In genomic region chr6:129679250-129679649, GRCh38 we compare ENCODE assay signal across 16 cellular contexts. TPM values are rescaled to one million over a fixed set of nuclear protein-coding genes. Genes with fewer than 3 reads are reported as not detected.
A peak's percentile ranks its signal among the peaks of the same experiment; 100 is the strongest.
DNase-seq lines count a peak whose midpoint lies in the region; ATAC-seq and TF ChIP-seq lines count a peak whose summit lies in the region.
"Had no signal": no experiment of that assay in that cellular context is flagged by ENCODE, and none has a peak within 500 bp of the region (broad histone marks: within the 10 kb centered on the region; RNA-seq: fewer than 3 reads in every experiment).

No MANE protein-coding gene starts in this region.

- H3K4me2 ChIP-seq in mesenchymal stem cell (ENCODE audit: low read length, poor library complexity, severe bottlenecking) = no peak overlapping the region

- H2BK15ac ChIP-seq in mesenchymal stem cell (ENCODE audit: low read depth, poor library complexity, severe bottlenecking) = no peak overlapping the region

- H4K8ac ChIP-seq in mesenchymal stem cell (ENCODE audit: low read length) = no peak overlapping the region

- TF ChIP-seq CTCF in left ventricle myocardium inferior (IDR thresholded peaks at IDR 0.05; ENCODE audit: borderline replicate concordance) = no peak
- no peak for TF ChIP-seq CTCF in MCF 10A (IDR thresholded peaks at IDR 0.05; ENCODE audit: unreplicated experiment)
- no peak for TF ChIP-seq CTCF in vagina (IDR thresholded peaks at IDR 0.05)

- peak overlapping the region; percentile 62 for H3K27ac ChIP-seq in left ventricle myocardium inferior (replicated peaks)
- H3K27ac ChIP-seq in mesenchymal stem cell (ENCODE audit: low read length, poor library complexity, severe bottlenecking) = peak overlapping the region; percentile 11
- peak overlapping the region; percentile 82 for H3K27ac ChIP-seq in vagina

- POLR2A ChIA-PET in MCF 10A (lab: Yijun Ruan, JAX) = interaction anchor here (1.0 to 1.3 kb wide), 4 partner anchors 25 to 49 kb away, joined by 3 read pairs; no protein-coding TSS in a partner anchor

- H3K9me3 Mint-ChIP-seq in MCF 10A (ENCODE audit: unreplicated experiment) = no peaks in the 10 kb centered on the region
- H3K9me3 Mint-ChIP-seq in activated naive CD8-positive, alpha-beta T cell treated with anti-CD3 and anti-CD28 coated beads for 36 hours = no peaks in the 10 kb centered on the region

- H2AK5ac ChIP-seq in mesenchymal stem cell (ENCODE audit: low read length, severe bottlenecking) = no peak overlapping the region

- H2BK120ac ChIP-seq in mesenchymal stem cell (ENCODE audit: low read depth, low read length) = no peak overlapping the region

- no peaks in the 10 kb centered on the region for H3K79me1 ChIP-seq in mesenchymal stem cell (replicated peaks; ENCODE audit: low read length, poor library complexity, severe bottlenecking)

- no peak overlapping the region for H2AFZ ChIP-seq in mesenchymal stem cell (ENCODE audit: low read depth, low read length)

- CTCF ChIA-PET in MCF 10A (lab: Yijun Ruan, JAX) = no interaction called here

- BruUV-seq in MCF 10A (replicated peaks; lab: Mats Ljungman, UMichigan) = TSS peak; percentile 58

- intact Hi-C loops in left ventricle myocardium inferior (cut with micrococcal nuclease) (no loop called here), Right ventricle myocardium inferior (cut with DNase I) (no loop called here), MCF 10A (cut with micrococcal nuclease) (loop anchor here (10.0 kb wide), 1 partner anchor 184 kb away; no protein-coding TSS in a partner anchor), vagina (cut with DNase I) (no loop called here)

- H3K9me3 ChIP-seq in left ventricle myocardium inferior (replicated peaks) (no peaks in the 10 kb centered on the region), mesenchymal stem cell (ENCODE audit: control insufficient read depth, low read length) (no peaks in the 10 kb centered on the region), vagina (no peaks in the 10 kb centered on the region)
- H3K9me3 ChIP-seq: spleen had no signal

- H3K27me3 ChIP-seq in left ventricle myocardium inferior (ENCODE audit: low read depth) = no peaks in the 10 kb centered on the region
- no peaks in the 10 kb centered on the region for H3K27me3 ChIP-seq in mesenchymal stem cell (ENCODE audit: control insufficient read depth in 1 of 2, insufficient read depth in 1 of 2, low read length in 2 of 2)
- H3K27me3 ChIP-seq in vagina = no peaks in the 10 kb centered on the region
- H3K27me3 ChIP-seq: spleen had no signal

- TF ChIP-seq POLR2A in vagina (IDR thresholded peaks at IDR 0.05) = no peak

- no peak overlapping the region for H3K14ac ChIP-seq in mesenchymal stem cell (ENCODE audit: low read length in 2 of 2)

- H3K4me1 Mint-ChIP-seq in MCF 10A (ENCODE audit: insufficient read depth, unreplicated experiment) = peaks cover 54% of the 10 kb centered on the region
- H3K4me1 Mint-ChIP-seq in activated naive CD8-positive, alpha-beta T cell treated with anti-CD3 and anti-CD28 coated beads for 36 hours = peaks cover 26% of the 10 kb centered on the region

- peaks cover 8% of the 10 kb centered on the region for H3K36me3 Mint-ChIP-seq in MCF 10A (ENCODE audit: insufficient read depth, unreplicated experiment)
- H3K36me3 Mint-ChIP-seq in activated naive CD8-positive, alpha-beta T cell treated with anti-CD3 and anti-CD28 coated beads for 36 hours = no peaks in the 10 kb centered on the region
- H3K36me3 Mint-ChIP-seq: brain had no signal

- H3K23ac ChIP-seq in mesenchymal stem cell (ENCODE audit: low read length in 2 of 2) = no peak overlapping the region

- H3K4me3 Mint-ChIP-seq in MCF 10A (ENCODE audit: unreplicated experiment) = peak overlapping the region; percentile 35
- no peak overlapping the region for H3K4me3 Mint-ChIP-seq in activated naive CD8-positive, alpha-beta T cell treated with anti-CD3 and anti-CD28 coated beads for 36 hours
- H3K4me3 Mint-ChIP-seq: brain had no signal

- WGBS in mesenchymal stem cell = 80% methylated on average over 1 of the region's 3 CpGs

- DNase-seq in left ventricle myocardium inferior = no peak
- no peak for DNase-seq in Right ventricle myocardium inferior (ENCODE audit: missing footprints)
- no peak for DNase-seq in MCF 10A (ENCODE audit: unreplicated experiment)
- DNase-seq in mesenchymal stem cell = no peak
- DNase-seq in vagina (ENCODE audit: extremely low spot score in 2 of 2) = no peak
- no peak for DNase-seq in activated naive CD8-positive, alpha-beta T cell treated with anti-CD3 and anti-CD28 coated beads for 36 hours
- DNase-seq in SHP77 (lab: John Stamatoyannopoulos, UW) = no peak
- no peak for DNase-seq in effector CD4-positive, alpha-beta T cell
- DNase-seq: activated effector memory CD4-positive, alpha-beta T cell treated with Interleukin-2 at 50 U/mL for 16 hours; DMS 273 treated with DMSO at 0.1 percent for 48 hours; hypothalamus; NCI-H1694 treated with DMSO at 0.1 percent for 48 hours; RPMI8226; spleen; T1000 had no signal

- no peak overlapping the region for H2BK12ac ChIP-seq in mesenchymal stem cell (ENCODE audit: low read length in 2 of 2)

- H3K9ac ChIP-seq in mesenchymal stem cell (ENCODE audit: low read length) = peak overlapping the region; percentile 89

- H2BK5ac ChIP-seq in mesenchymal stem cell (ENCODE audit: low read depth, low read length, poor library complexity, severe bottlenecking) = no peak overlapping the region

- H3K4me1 ChIP-seq in left ventricle myocardium inferior (peaks cover 48% of the 10 kb centered on the region), mesenchymal stem cell (ENCODE audit: control insufficient read depth, insufficient read depth, low read depth, low read length) (peaks cover 9% of the 10 kb centered on the region), vagina (peaks cover 49% of the 10 kb centered on the region)

- H4K91ac ChIP-seq in mesenchymal stem cell (ENCODE audit: low read length) = no peak overlapping the region

- H3K36me3 ChIP-seq in left ventricle myocardium inferior (no peaks in the 10 kb centered on the region), mesenchymal stem cell (ENCODE audit: control insufficient read depth in 1 of 2, insufficient read depth in 2 of 2, low read depth in 1 of 2, low read length in 2 of 2) (peaks cover 6 to 8% of the 10 kb centered on the region in 2 experiments), vagina (no peaks in the 10 kb centered on the region)
- H3K36me3 ChIP-seq: spleen had no signal

- H3K18ac ChIP-seq in mesenchymal stem cell (ENCODE audit: low read depth in 1 of 2, low read length in 2 of 2) = no peak overlapping the region

- H3K27me3 Mint-ChIP-seq in MCF 10A (ENCODE audit: insufficient read depth, unreplicated experiment) = no peaks in the 10 kb centered on the region
- no peaks in the 10 kb centered on the region for H3K27me3 Mint-ChIP-seq in activated naive CD8-positive, alpha-beta T cell treated with anti-CD3 and anti-CD28 coated beads for 36 hours
- H3K27me3 Mint-ChIP-seq: brain had no signal

- no peak for ATAC-seq in Right ventricle myocardium inferior

- peak overlapping the region; percentile 65 for H3K27ac Mint-ChIP-seq in MCF 10A (ENCODE audit: low read depth, unreplicated experiment)
- no peak overlapping the region for H3K27ac Mint-ChIP-seq in activated naive CD8-positive, alpha-beta T cell treated with anti-CD3 and anti-CD28 coated beads for 36 hours

- H3K4me3 ChIP-seq in left ventricle myocardium inferior (no peak overlapping the region), mesenchymal stem cell (ENCODE audit: insufficient read depth in 1 of 2, low read depth in 1 of 2, low read length in 2 of 2) (peak overlapping the region in 1 of 2 experiments; percentile 61), vagina (peak overlapping the region in 1 of 2 donors; percentile 22)
- H3K4me3 ChIP-seq: spleen had no signal

- H3K4ac ChIP-seq in mesenchymal stem cell (ENCODE audit: low read depth in 1 of 2, low read length in 2 of 2) = no peak overlapping the region

RNA-seq across cellular contexts. Expression of gene ARHGAP18, which starts 30.7 kb away (rescaled TPM):
- total RNA-seq in left ventricle myocardium inferior = 5.6 TPM
- 8.1 TPM for total RNA-seq in Right ventricle myocardium inferior
- total RNA-seq in MCF 10A (2022) = 14.6 and 22.9 TPM in 2 replicates
- 22.2 TPM for polyA plus RNA-seq in mesenchymal stem cell (2013, experiment 1 of 2)
- 22.1 TPM for polyA plus RNA-seq in mesenchymal stem cell (2013, experiment 2 of 2)
- 7.6 TPM for total RNA-seq in vagina
- 1 to 10 TPM; 7.0 to 8.9 TPM for total RNA-seq in activated naive CD8-positive, alpha-beta T cell treated with anti-CD3 and anti-CD28 coated beads for 36 hours

Comparison
In these comparisons a context has a peak if more than half of its experiments do, and no peak if none do; other contexts are left out.
1. H3K27ac ChIP-seq: peak in every context shown above with its lines; median percentile 82 in vagina; 62 in left ventricle myocardium inferior; 11 in mesenchymal stem cell.